In genomic region chr9:134455951-134456739, GRCh38 we compare ENCODE assay signal across 8 cellular contexts.
DNase-seq lines count a peak whose midpoint lies in the region; ATAC-seq and TF ChIP-seq lines count a peak whose summit lies in the region.

No MANE protein-coding gene starts in this region.

- H3K36me3 ChIP-seq in Loucy (ENCODE audit: insufficient read depth, low read length), result no peaks in the 10 kb centered on the region

- peak overlapping the region; percentile 72 for H3K9ac ChIP-seq in Loucy (ENCODE audit: low read depth, low read length, poor library complexity, severe bottlenecking)

- H3F3A ChIP-seq in Loucy (ENCODE audit: low read depth), result peaks cover 4% of the 10 kb centered on the region; the same call in 1 of the 2 replicates

- no peaks in the 10 kb centered on the region for H3K27me3 Mint-ChIP-seq in activated CD8-positive, alpha-beta T cell treated with anti-CD3 and anti-CD28 coated beads, Interleukin-2, amount 10 ng/mL, durations not matched to agents 7 days and 5 days (ENCODE audit: low read depth)

- no peaks in the 10 kb centered on the region for H3K9me2 ChIP-seq in Loucy (replicated peaks; ENCODE audit: low read depth, low read length)

- no peaks in the 10 kb centered on the region; the same call in 1 of the 2 replicates for H3K79me2 ChIP-seq in Loucy (ENCODE audit: insufficient read depth, low read length)

- peak overlapping the region; percentile 73 for H3K4me3 Mint-ChIP-seq in activated CD8-positive, alpha-beta T cell treated with anti-CD3 and anti-CD28 coated beads, Interleukin-2, amount 10 ng/mL, durations not matched to agents 7 days and 5 days

- peaks cover 17% of the 10 kb centered on the region for H3K4me1 Mint-ChIP-seq in activated CD8-positive, alpha-beta T cell treated with anti-CD3 and anti-CD28 coated beads, Interleukin-2, amount 10 ng/mL, durations not matched to agents 7 days and 5 days (ENCODE audit: low read depth)

- no peaks in the 10 kb centered on the region for H4K20me1 ChIP-seq in Loucy (ENCODE audit: insufficient read depth, low read length, poor library complexity, severe bottlenecking)

- peaks cover 69% of the 10 kb centered on the region for H3K4me1 ChIP-seq in Loucy (ENCODE audit: insufficient read depth, low read length, poor library complexity, severe bottlenecking)

- CTCF ChIA-PET in activated CD8-positive, alpha-beta T cell treated with anti-CD3 and anti-CD28 coated beads, Interleukin-2, amount 10 ng/mL, durations not matched to agents 7 days and 5 days (lab: Charles Lee), result interaction anchor here (1.2 to 1.3 kb wide), 4 partner anchors 10 to 285 kb away, joined by 3 to 6 read pairs (median 4); no protein-coding TSS in a partner anchor

- H3K4me2 ChIP-seq in Loucy (ENCODE audit: low read depth, low read length, poor library complexity, severe bottlenecking), result peak overlapping the region; percentile 62

- TF ChIP-seq CTCF in AG09309 (IDR thresholded peaks at IDR 0.05; ENCODE audit: control insufficient read depth, insufficient read depth, low read depth, low read length, missing control alignments) (no peak), Loucy (conservative IDR thresholded peaks at IDR 0.05; ENCODE audit: low read length) (no peak)

- no peaks in the 10 kb centered on the region for H3K27me3 ChIP-seq in Loucy (ENCODE audit: insufficient read depth, low read length, poor library complexity, severe bottlenecking)

- H2AFZ ChIP-seq in Loucy (ENCODE audit: low read length), result no peak overlapping the region

- peak overlapping the region; percentile 95 for H3K27ac Mint-ChIP-seq in activated CD8-positive, alpha-beta T cell treated with anti-CD3 and anti-CD28 coated beads, Interleukin-2, amount 10 ng/mL, durations not matched to agents 7 days and 5 days

- DNase-seq in AG09309 (ENCODE audit: low read depth), result peak; percentile 99
- DNase-seq in activated CD8-positive, alpha-beta T cell treated with anti-CD3 and anti-CD28 coated beads, Interleukin-2, amount 10 ng/mL, durations not matched to agents 7 days and 5 days, result peak; percentile 84
- DNase-seq in ecto neural progenitor cell (ENCODE audit: low spot score), result peak; percentile 54
- DNase-seq in mucosa of gallbladder (ENCODE audit: low spot score), result peak; percentile 83
- DNase-seq in stimulated activated CD8-positive, alpha-beta memory T cell treated with anti-CD3 and anti-CD28 coated beads, Interleukin-4, amount 100 ng/mL, for 1 hour (ENCODE audit: low read depth in 2 of 2, low spot score in 1 of 2), result peak; percentile 26 to 48
- no peak for DNase-seq in putamen (ENCODE audit: low spot score)
- no peak for DNase-seq in NCI-H1694 (lab: John Stamatoyannopoulos, UW)

- POLR2A ChIA-PET in activated CD8-positive, alpha-beta T cell treated with anti-CD3 and anti-CD28 coated beads, Interleukin-2, amount 10 ng/mL, durations not matched to agents 7 days and 5 days (lab: Charles Lee), result interaction anchor here (0.6 to 1.6 kb wide), 3 partner anchors 16 to 554 kb away, joined by 3 to 4 read pairs (median 4); no protein-coding TSS in a partner anchor

- no peaks in the 10 kb centered on the region for H3K9me3 ChIP-seq in Loucy (ENCODE audit: insufficient read depth, low read depth, low read length)

- peak; percentile 84 for ATAC-seq in activated CD8-positive, alpha-beta T cell treated with anti-CD3 and anti-CD28 coated beads, Interleukin-2, amount 10 ng/mL, durations not matched to agents 7 days and 5 days

- H3K9me3 Mint-ChIP-seq in activated CD8-positive, alpha-beta T cell treated with anti-CD3 and anti-CD28 coated beads, Interleukin-2, amount 10 ng/mL, durations not matched to agents 7 days and 5 days (ENCODE audit: insufficient read depth), result no peaks in the 10 kb centered on the region

- H3K4me3 ChIP-seq in AG09309 (ENCODE audit: control insufficient read depth, low read depth, low read length) (no peak overlapping the region; the same call in 1 of the 2 replicates), Loucy (ENCODE audit: low read length, poor library complexity, severe bottlenecking) (peak overlapping the region; percentile 25)

- H3K36me3 Mint-ChIP-seq in activated CD8-positive, alpha-beta T cell treated with anti-CD3 and anti-CD28 coated beads, Interleukin-2, amount 10 ng/mL, durations not matched to agents 7 days and 5 days (ENCODE audit: low read depth), result no peaks in the 10 kb centered on the region

Comparison
In these comparisons a context has a peak if more than half of its experiments do, and no peak if none do; other contexts are left out.
1. DNase-seq: peak in AG09309 (single experiment), activated CD8-positive, alpha-beta T cell treated with anti-CD3 and anti-CD28 coated beads, Interleukin-2, amount 10 ng/mL, durations not matched to agents 7 days and 5 days (single experiment), ecto neural progenitor cell (single experiment), mucosa of gallbladder (single experiment) and stimulated activated CD8-positive, alpha-beta memory T cell treated with anti-CD3 and anti-CD28 coated beads, Interleukin-4, amount 100 ng/mL, for 1 hour (2 of 2); none in putamen (single experiment) and NCI-H1694 (single experiment).